In genomic region chr9:128902351-128903078, GRCh38 we compare ENCODE assay signal across 8 cellular contexts. TPM values are rescaled to one million over a fixed set of nuclear protein-coding genes. Genes with fewer than 3 reads are reported as not detected.
DNase-seq lines count a peak whose midpoint lies in the region; ATAC-seq and TF ChIP-seq lines count a peak whose summit lies in the region.

No MANE protein-coding gene starts in this region.

- H3K4me3 ChIP-seq in naive thymus-derived CD4-positive, alpha-beta T cell (ENCODE audit: low read length) = peak overlapping the region; percentile 55
- H3K4me3 ChIP-seq in tibial artery = no peak overlapping the region

- POLR2A ChIA-PET in T-cell (lab: Charles Lee) = no interaction called here
- POLR2A ChIA-PET in activated naive CD8-positive, alpha-beta T cell treated with anti-CD3 and anti-CD28 coated beads, Interleukin-2, amount 10 ng/mL, durations not matched to agents 7 days and 5 days (lab: Charles Lee) = interaction anchor here (0.6 to 3.9 kb wide), 6 partner anchors 9 to 83 kb away, joined by 3 to 34 read pairs (median 3); partner anchors contain the start of genes KYAT1 and LRRC8A
- POLR2A ChIA-PET in naive thymus-derived CD4-positive, alpha-beta T cell (lab: Charles Lee) = interaction anchor here (0.5 to 3.7 kb wide), 16 partner anchors 10 to 875 kb away, joined by 3 to 48 read pairs (median 4); partner anchors contain the start of genes ENDOG, KYAT1, LRRC8A and PHYHD1

- no peaks in the 10 kb centered on the region for H3K9me3 Mint-ChIP-seq in T-cell
- no peaks in the 10 kb centered on the region for H3K9me3 Mint-ChIP-seq in activated naive CD8-positive, alpha-beta T cell treated with anti-CD3 and anti-CD28 coated beads, Interleukin-2, amount 10 ng/mL, durations not matched to agents 7 days and 5 days
- no peaks in the 10 kb centered on the region for H3K9me3 Mint-ChIP-seq in naive thymus-derived CD4-positive, alpha-beta T cell

- ATAC-seq in GM18907 (IDR thresholded peaks at IDR 0.05; ENCODE audit: unreplicated experiment) (peak; percentile 74), HG03039 (IDR thresholded peaks at IDR 0.05; ENCODE audit: unreplicated experiment) (peak; percentile 69), T-cell (replicated peaks in 1 of 4) (peak; percentile 93 to 94 (median 94))
- ATAC-seq in activated naive CD8-positive, alpha-beta T cell treated with anti-CD3 and anti-CD28 coated beads, Interleukin-2, amount 10 ng/mL, durations not matched to agents 7 days and 5 days (ENCODE audit: low read depth) = peak; percentile 87
- peak; percentile 95 for ATAC-seq in naive thymus-derived CD4-positive, alpha-beta T cell

- H3K9me3 ChIP-seq in naive thymus-derived CD4-positive, alpha-beta T cell (ENCODE audit: control insufficient read depth in 2 of 3, low read length in 3 of 3) = no peaks in the 10 kb centered on the region
- H3K9me3 ChIP-seq in tibial artery = no peaks in the 10 kb centered on the region

- peaks cover 10% of the 10 kb centered on the region for H3K36me3 Mint-ChIP-seq in T-cell
- H3K36me3 Mint-ChIP-seq in activated naive CD8-positive, alpha-beta T cell treated with anti-CD3 and anti-CD28 coated beads, Interleukin-2, amount 10 ng/mL, durations not matched to agents 7 days and 5 days = peaks cover 8% of the 10 kb centered on the region
- H3K36me3 Mint-ChIP-seq in naive thymus-derived CD4-positive, alpha-beta T cell = peaks cover 4 to 22% (median 7%) of the 10 kb centered on the region in 5 donors

- CTCF ChIA-PET in T-cell (lab: Charles Lee) = no interaction called here
- CTCF ChIA-PET in naive thymus-derived CD4-positive, alpha-beta T cell (lab: Charles Lee) = interaction anchor here (1.4 kb wide), 3 partner anchors 20 to 38 kb away, joined by 3 to 5 read pairs (median 4); partner anchors contain the start of genes KYAT1 and LRRC8A

- peak overlapping the region; percentile 96 to 97 for H3K27ac Mint-ChIP-seq in T-cell
- peak overlapping the region; percentile 99 for H3K27ac Mint-ChIP-seq in activated naive CD8-positive, alpha-beta T cell treated with anti-CD3 and anti-CD28 coated beads, Interleukin-2, amount 10 ng/mL, durations not matched to agents 7 days and 5 days
- H3K27ac Mint-ChIP-seq in naive thymus-derived CD4-positive, alpha-beta T cell = peak overlapping the region; percentile 85 to 98 (median 96)

- peak overlapping the region; percentile 63 to 75 (median 75) for H3K4me3 Mint-ChIP-seq in T-cell
- H3K4me3 Mint-ChIP-seq in activated naive CD8-positive, alpha-beta T cell treated with anti-CD3 and anti-CD28 coated beads, Interleukin-2, amount 10 ng/mL, durations not matched to agents 7 days and 5 days = peak overlapping the region; percentile 81
- peak overlapping the region; percentile 76 to 87 (median 84) for H3K4me3 Mint-ChIP-seq in naive thymus-derived CD4-positive, alpha-beta T cell

- H3K27ac ChIP-seq in naive thymus-derived CD4-positive, alpha-beta T cell (ENCODE audit: low read depth, low read length) = peak overlapping the region; percentile 89
- H3K27ac ChIP-seq in tibial artery = peak overlapping the region; percentile 80 to 83

- peaks cover 64 to 65% of the 10 kb centered on the region in 2 donors for H3K4me1 ChIP-seq in naive thymus-derived CD4-positive, alpha-beta T cell (ENCODE audit: control insufficient read depth in 2 of 2, insufficient read depth in 2 of 2, low read length in 2 of 2)
- peaks cover 0 to 72% (median 45%) of the 10 kb centered on the region in 4 donors for H3K4me1 ChIP-seq in tibial artery

- intact Hi-C loops in naive thymus-derived CD4-positive, alpha-beta T cell (cut with micrococcal nuclease) = loop anchor here (1.0 to 5.0 kb wide), 12 partner anchors 9 to 531 kb away; partner anchors contain the start of genes DOLK (in 2 of the 2), LRRC8A (in 2 of the 2), MIGA2 (in 2 of the 2) and NUP188 (in 2 of the 2)
- intact Hi-C loops in tibial artery (cut with DNase I; ENCODE audit: low total_unique reads) = no loop called here

- peaks cover under 1 to 8% (median 1%) of the 10 kb centered on the region in 3 experiments for H3K36me3 ChIP-seq in naive thymus-derived CD4-positive, alpha-beta T cell (ENCODE audit: control insufficient read depth in 2 of 3, insufficient read depth in 3 of 3, low read length in 3 of 3)
- peaks cover 21 to 49% (median 39%) of the 10 kb centered on the region in 3 donors for H3K36me3 ChIP-seq in tibial artery

- no peak for TF ChIP-seq CTCF in tibial artery (IDR thresholded peaks at IDR 0.05)

- peak; percentile 80 to 93 (median 88) for DNase-seq in T-cell
- DNase-seq in activated naive CD8-positive, alpha-beta T cell treated with anti-CD3 and anti-CD28 coated beads, Interleukin-2, amount 10 ng/mL, durations not matched to agents 7 days and 5 days = peak; percentile 87
- DNase-seq in naive thymus-derived CD4-positive, alpha-beta T cell = peak; percentile 61 to 93 (median 90)
- peak; percentile 47 to 91 for DNase-seq in tibial artery
- no peak for DNase-seq in COLO829 (ENCODE audit: low spot score)
- DNase-seq in islet precursor cell = no peak

- no peaks in the 10 kb centered on the region for H3K27me3 ChIP-seq in naive thymus-derived CD4-positive, alpha-beta T cell (ENCODE audit: control insufficient read depth in 2 of 2, insufficient read depth in 2 of 2, low read length in 2 of 2)
- H3K27me3 ChIP-seq in tibial artery = no peaks in the 10 kb centered on the region

- peaks cover 60 to 84% (median 81%) of the 10 kb centered on the region in 3 donors for H3K4me1 Mint-ChIP-seq in T-cell
- peaks cover 56% of the 10 kb centered on the region for H3K4me1 Mint-ChIP-seq in activated naive CD8-positive, alpha-beta T cell treated with anti-CD3 and anti-CD28 coated beads, Interleukin-2, amount 10 ng/mL, durations not matched to agents 7 days and 5 days
- peaks cover 32 to 84% (median 73%) of the 10 kb centered on the region in 7 donors for H3K4me1 Mint-ChIP-seq in naive thymus-derived CD4-positive, alpha-beta T cell

- H3K27me3 Mint-ChIP-seq in T-cell = no peaks in the 10 kb centered on the region
- no peaks in the 10 kb centered on the region for H3K27me3 Mint-ChIP-seq in activated naive CD8-positive, alpha-beta T cell treated with anti-CD3 and anti-CD28 coated beads, Interleukin-2, amount 10 ng/mL, durations not matched to agents 7 days and 5 days
- no peaks in the 10 kb centered on the region for H3K27me3 Mint-ChIP-seq in naive thymus-derived CD4-positive, alpha-beta T cell

RNA-seq across cellular contexts. Expression of gene PHYHD1, which starts 18.3 kb away (rescaled TPM):
- 1 to 10 TPM in 3 of 5 donors, under 1 TPM in 2; 0.53 to 5.5 (median 3.3) TPM for total RNA-seq in T-cell
- 1 to 10 TPM; 1.4 to 1.6 TPM for total RNA-seq in activated naive CD8-positive, alpha-beta T cell treated with anti-CD3 and anti-CD28 coated beads, Interleukin-2, amount 10 ng/mL, durations not matched to agents 7 days and 5 days
- total RNA-seq in naive thymus-derived CD4-positive, alpha-beta T cell = 1 to 10 TPM; 1.1 to 3.2 (median 3.1) TPM
- 1 to 10 TPM; 3.0 to 5.1 TPM for polyA plus RNA-seq in naive thymus-derived CD4-positive, alpha-beta T cell

RNA-seq across cellular contexts. Expression of gene LRRC8A, which starts 20.6 kb away (rescaled TPM):
- total RNA-seq in T-cell = 10 to 100 TPM; 30.7 to 34.3 (median 33.9) TPM
- total RNA-seq in activated naive CD8-positive, alpha-beta T cell treated with anti-CD3 and anti-CD28 coated beads, Interleukin-2, amount 10 ng/mL, durations not matched to agents 7 days and 5 days = 10 to 100 TPM; 24.1 to 25.9 TPM
- 10 to 100 TPM; 31.3 to 48.8 (median 34.5) TPM for total RNA-seq in naive thymus-derived CD4-positive, alpha-beta T cell
- polyA plus RNA-seq in naive thymus-derived CD4-positive, alpha-beta T cell = 10 to 100 TPM; 24.2 to 54.0 TPM

RNA-seq across cellular contexts. Expression of gene KYAT1, which starts 20.8 kb away (rescaled TPM):
- 10 to 100 TPM in 4 of 5 donors, 1 to 10 TPM in 1; 9.7 to 15.6 (median 11.7) TPM for total RNA-seq in T-cell
- total RNA-seq in activated naive CD8-positive, alpha-beta T cell treated with anti-CD3 and anti-CD28 coated beads, Interleukin-2, amount 10 ng/mL, durations not matched to agents 7 days and 5 days = 10 to 100 TPM; 14.9 to 16.3 TPM
- 10 to 100 TPM in 4 of 5 experiments, 1 to 10 TPM in 1; 7.2 to 18.2 (median 14.8) TPM for total RNA-seq in naive thymus-derived CD4-positive, alpha-beta T cell
- polyA plus RNA-seq in naive thymus-derived CD4-positive, alpha-beta T cell = 10 to 100 TPM in 1 of 2 donors, 1 to 10 TPM in 1; 9.8 to 14.2 TPM

RNA-seq across cellular contexts. Expression of gene DOLK, which starts 44.9 kb away (rescaled TPM):
- 10 to 100 TPM in 2 of 5 donors, 1 to 10 TPM in 3; 5.4 to 11.6 (median 10.0) TPM for total RNA-seq in T-cell
- 1 to 10 TPM; 9.4 to 9.5 TPM for total RNA-seq in activated naive CD8-positive, alpha-beta T cell treated with anti-CD3 and anti-CD28 coated beads, Interleukin-2, amount 10 ng/mL, durations not matched to agents 7 days and 5 days
- total RNA-seq in naive thymus-derived CD4-positive, alpha-beta T cell = 10 to 100 TPM in 2 of 5 experiments, 1 to 10 TPM in 3; 6.0 to 12.8 (median 9.5) TPM
- polyA plus RNA-seq in naive thymus-derived CD4-positive, alpha-beta T cell = 10 to 100 TPM in 1 of 2 donors, 1 to 10 TPM in 1; 7.6 to 10.5 TPM

RNA-seq across cellular contexts. Expression of gene NUP188, which starts 45.0 kb away (rescaled TPM):
- 10 to 100 TPM; 51.0 to 78.4 (median 71.3) TPM for total RNA-seq in T-cell
- total RNA-seq in activated naive CD8-positive, alpha-beta T cell treated with anti-CD3 and anti-CD28 coated beads, Interleukin-2, amount 10 ng/mL, durations not matched to agents 7 days and 5 days = 10 to 100 TPM; 64.2 to 65.3 TPM
- 10 to 100 TPM; 55.7 to 98.7 (median 63.7) TPM for total RNA-seq in naive thymus-derived CD4-positive, alpha-beta T cell
- 10 to 100 TPM; 24.8 to 39.5 TPM for polyA plus RNA-seq in naive thymus-derived CD4-positive, alpha-beta T cell

Comparison
In these comparisons a context has a peak if more than half of its experiments do, and no peak if none do; other contexts are left out.
1. DNase-seq: peak in T-cell (34 of 34), activated naive CD8-positive, alpha-beta T cell treated with anti-CD3 and anti-CD28 coated beads, Interleukin-2, amount 10 ng/mL, durations not matched to agents 7 days and 5 days (single experiment), naive thymus-derived CD4-positive, alpha-beta T cell (9 of 9) and tibial artery (2 of 2); none in COLO829 (single experiment) and islet precursor cell (single experiment).
2. POLR2A ChIA-PET loops: an anchor here in activated naive CD8-positive, alpha-beta T cell treated with anti-CD3 and anti-CD28 coated beads, Interleukin-2, amount 10 ng/mL, durations not matched to agents 7 days and 5 days (0.6 to 3.9 kb wide) and naive thymus-derived CD4-positive, alpha-beta T cell (0.5 to 3.7 kb wide); none called in T-cell.
3. Peak in every context shown above with its lines, with median percentiles within 50 percentile points of each other: ATAC-seq, H3K27ac Mint-ChIP-seq and H3K4me3 Mint-ChIP-seq.